10 cellular contexts compared by ENCODE assay signal in genomic region chr1:225883616-225884265, GRCh38. TPM values are rescaled to one million over a fixed set of nuclear protein-coding genes. Genes with fewer than 3 reads are reported as not detected.
DNase-seq lines count a peak whose midpoint lies in the region; ATAC-seq and TF ChIP-seq lines count a peak whose summit lies in the region.
"Had no signal": no experiment of that assay in that cellular context is flagged by ENCODE, and none has a peak within 500 bp of the region (broad histone marks: within the 10 kb centered on the region; RNA-seq: fewer than 3 reads in every experiment).

No MANE protein-coding gene starts in this region.

- H3K27ac Mint-ChIP-seq in activated T-helper 1 cell treated with anti-CD3 and anti-CD28 coated beads, Interleukin-12 subunit alpha, Interleukin-12 subunit beta, Interleukin-2, Interleukin-4 antibody, amounts not matched to agents 30 ng/mL and 10 ng/mL and 1 ng/mL, durations not matched to agents 14 hours and 24 hours and 36 hours: peak overlapping the region; percentile 58
- peak overlapping the region; percentile 79 for H3K27ac Mint-ChIP-seq in memory B cell

- no peaks in the 10 kb centered on the region for H3K9me3 Mint-ChIP-seq in activated T-helper 1 cell treated with anti-CD3 and anti-CD28 coated beads, Interleukin-12 subunit alpha, Interleukin-12 subunit beta, Interleukin-2, Interleukin-4 antibody, amounts not matched to agents 30 ng/mL and 10 ng/mL and 1 ng/mL, durations not matched to agents 14 hours and 24 hours and 36 hours
- H3K9me3 Mint-ChIP-seq in memory B cell: no peaks in the 10 kb centered on the region

- H3K4me1 Mint-ChIP-seq in activated T-helper 1 cell treated with anti-CD3 and anti-CD28 coated beads, Interleukin-12 subunit alpha, Interleukin-12 subunit beta, Interleukin-2, Interleukin-4 antibody, amounts not matched to agents 30 ng/mL and 10 ng/mL and 1 ng/mL, durations not matched to agents 14 hours and 24 hours and 36 hours (ENCODE audit: low read depth): peaks cover 36% of the 10 kb centered on the region
- peaks cover 31% of the 10 kb centered on the region for H3K4me1 Mint-ChIP-seq in memory B cell

- no peaks in the 10 kb centered on the region for H3K36me3 ChIP-seq in uterus

- peak overlapping the region; percentile 86 for H3K4me3 Mint-ChIP-seq in activated T-helper 1 cell treated with anti-CD3 and anti-CD28 coated beads, Interleukin-12 subunit alpha, Interleukin-12 subunit beta, Interleukin-2, Interleukin-4 antibody, amounts not matched to agents 30 ng/mL and 10 ng/mL and 1 ng/mL, durations not matched to agents 14 hours and 24 hours and 36 hours
- peak overlapping the region; percentile 92 for H3K4me3 Mint-ChIP-seq in memory B cell

- H3K36me3 Mint-ChIP-seq in activated T-helper 1 cell treated with anti-CD3 and anti-CD28 coated beads, Interleukin-12 subunit alpha, Interleukin-12 subunit beta, Interleukin-2, Interleukin-4 antibody, amounts not matched to agents 30 ng/mL and 10 ng/mL and 1 ng/mL, durations not matched to agents 14 hours and 24 hours and 36 hours (ENCODE audit: low read depth): peaks cover 2% of the 10 kb centered on the region
- no peaks in the 10 kb centered on the region for H3K36me3 Mint-ChIP-seq in memory B cell

- peak overlapping the region; percentile 90 to 91 for H3K27ac ChIP-seq in uterus

- H3K4me3 ChIP-seq in uterus: peak overlapping the region in 1 of 2 donors; percentile 73

- DNase-seq in Right ventricle myocardium superior (peak; percentile 27), left cardiac atrium (no peak), memory B cell (ENCODE audit: low spot score in 2 of 2) (no peak), uterus (no peak), cerebellum (ENCODE audit: low spot score) (no peak), putamen (ENCODE audit: low spot score) (no peak), H4 (ENCODE audit: low spot score) (no peak)
- no peak for DNase-seq in activated T-helper 1 cell treated with anti-CD3 and anti-CD28 coated beads, Interleukin-12 subunit alpha, Interleukin-12 subunit beta, Interleukin-2, Interleukin-4 antibody, amounts not matched to agents 30 ng/mL and 10 ng/mL and 1 ng/mL, durations not matched to agents 14 hours and 24 hours and 36 hours (ENCODE audit: low spot score)

- TF ChIP-seq POLR2A in uterus (IDR thresholded peaks at IDR 0.05): no peak

- H3K4me1 ChIP-seq in uterus: peaks cover 0 to 17% of the 10 kb centered on the region in 2 donors

- H3K27me3 Mint-ChIP-seq in activated T-helper 1 cell treated with anti-CD3 and anti-CD28 coated beads, Interleukin-12 subunit alpha, Interleukin-12 subunit beta, Interleukin-2, Interleukin-4 antibody, amounts not matched to agents 30 ng/mL and 10 ng/mL and 1 ng/mL, durations not matched to agents 14 hours and 24 hours and 36 hours (ENCODE audit: insufficient read depth): peaks cover 20% of the 10 kb centered on the region
- no peaks in the 10 kb centered on the region for H3K27me3 Mint-ChIP-seq in memory B cell

- H3K27me3 ChIP-seq in uterus: no peaks in the 10 kb centered on the region

- ATAC-seq in Right ventricle myocardium superior (ENCODE audit: poor library complexity) (no peak), left cardiac atrium (no peak), memory B cell (ENCODE audit: low read depth) (no peak)

- no peaks in the 10 kb centered on the region for H3K9me3 ChIP-seq in uterus

- intact Hi-C loops in Right ventricle myocardium superior (cut with DNase I): no loop called here
- intact Hi-C loops in left cardiac atrium (cut with DNase I): no loop called here
- intact Hi-C loops in activated T-helper 1 cell treated with anti-CD3 and anti-CD28 coated beads, Interleukin-12 subunit alpha, Interleukin-12 subunit beta, Interleukin-2, Interleukin-4 antibody, amounts not matched to agents 30 ng/mL and 10 ng/mL and 1 ng/mL, durations not matched to agents 14 hours and 24 hours and 36 hours (cut with micrococcal nuclease): loop anchor here (2.0 kb wide), 1 partner anchor 115 kb away; the partner anchor contains the start of gene SDE2
- intact Hi-C loops in uterus (cut with DNase I; ENCODE audit: low total_unique reads): no loop called here

- TF ChIP-seq CTCF in uterus (IDR thresholded peaks at IDR 0.05): no peak

RNA-seq across cellular contexts. Expression of gene TMEM63A, which starts 1.6 kb away (rescaled TPM):
- 37.0 TPM for total RNA-seq in Right ventricle myocardium superior
- total RNA-seq in left cardiac atrium: 10 to 100 TPM; 33.2 to 37.1 TPM
- 20.4 and 23.4 TPM in 2 replicates for total RNA-seq in activated T-helper 1 cell treated with anti-CD3 and anti-CD28 coated beads, Interleukin-12 subunit alpha, Interleukin-12 subunit beta, Interleukin-2, Interleukin-4 antibody, amounts not matched to agents 30 ng/mL and 10 ng/mL and 1 ng/mL, durations not matched to agents 14 hours and 24 hours and 36 hours
- 100 to 1,000 TPM in 1 of 4 donors, 10 to 100 TPM in 3; 11.2 to 125 (median 63.8) TPM for total RNA-seq in uterus
- total RNA-seq in cerebellum: 15.1 TPM
- 4.0 and 6.8 TPM in 2 replicates for total RNA-seq in H4 (2014; rRNA removed; shearing (Covaris generic))

RNA-seq across cellular contexts. Expression of gene LEFTY1, which starts 5.2 kb away (rescaled TPM):
- total RNA-seq in Right ventricle myocardium superior (0.13 TPM), left cardiac atrium (under 1 TPM in 1 of 2 donors, not detected in 1; 0.27 TPM), uterus (1 to 10 TPM in 2 of 4 donors, not detected in 2; 1.1 to 3.5 TPM), cerebellum (not detected)
- total RNA-seq in activated T-helper 1 cell treated with anti-CD3 and anti-CD28 coated beads, Interleukin-12 subunit alpha, Interleukin-12 subunit beta, Interleukin-2, Interleukin-4 antibody, amounts not matched to agents 30 ng/mL and 10 ng/mL and 1 ng/mL, durations not matched to agents 14 hours and 24 hours and 36 hours: 0.12 TPM in 1 of 2 replicates, not detected in the other
- total RNA-seq in H4 (2014; rRNA removed; shearing (Covaris generic)): 0.50 TPM in 1 of 2 replicates, not detected in the other
- total RNA-seq: HT1080 had no signal

RNA-seq across cellular contexts. Expression of gene PYCR2, which starts 40.3 kb away (rescaled TPM):
- total RNA-seq in Right ventricle myocardium superior (60.3 TPM), left cardiac atrium (10 to 100 TPM; 58.0 to 58.8 TPM), uterus (10 to 100 TPM; 19.5 to 66.4 (median 38.8) TPM), cerebellum (15.6 TPM)
- total RNA-seq in activated T-helper 1 cell treated with anti-CD3 and anti-CD28 coated beads, Interleukin-12 subunit alpha, Interleukin-12 subunit beta, Interleukin-2, Interleukin-4 antibody, amounts not matched to agents 30 ng/mL and 10 ng/mL and 1 ng/mL, durations not matched to agents 14 hours and 24 hours and 36 hours: 137 and 145 TPM in 2 replicates
- total RNA-seq in H4 (2014; rRNA removed; shearing (Covaris generic)): 37.2 and 38.6 TPM in 2 replicates

RNA-seq across cellular contexts. Expression of gene LEFTY2, which starts 57.3 kb away (rescaled TPM):
- total RNA-seq in Right ventricle myocardium superior (0.24 TPM), left cardiac atrium (1 to 10 TPM in 1 of 2 donors, under 1 TPM in 1; 0.34 to 1.2 TPM), uterus (10 to 100 TPM in 3 of 4 donors, 1 to 10 TPM in 1; 6.1 to 41.6 (median 29.5) TPM), cerebellum (0.09 TPM)
- total RNA-seq in activated T-helper 1 cell treated with anti-CD3 and anti-CD28 coated beads, Interleukin-12 subunit alpha, Interleukin-12 subunit beta, Interleukin-2, Interleukin-4 antibody, amounts not matched to agents 30 ng/mL and 10 ng/mL and 1 ng/mL, durations not matched to agents 14 hours and 24 hours and 36 hours: not detected in 2 replicates
- total RNA-seq in H4 (2014; rRNA removed; shearing (Covaris generic)): not detected in 2 replicates
- total RNA-seq: HT1080, renal cortical epithelial cell had no signal
